In the genomic region with DNA sequence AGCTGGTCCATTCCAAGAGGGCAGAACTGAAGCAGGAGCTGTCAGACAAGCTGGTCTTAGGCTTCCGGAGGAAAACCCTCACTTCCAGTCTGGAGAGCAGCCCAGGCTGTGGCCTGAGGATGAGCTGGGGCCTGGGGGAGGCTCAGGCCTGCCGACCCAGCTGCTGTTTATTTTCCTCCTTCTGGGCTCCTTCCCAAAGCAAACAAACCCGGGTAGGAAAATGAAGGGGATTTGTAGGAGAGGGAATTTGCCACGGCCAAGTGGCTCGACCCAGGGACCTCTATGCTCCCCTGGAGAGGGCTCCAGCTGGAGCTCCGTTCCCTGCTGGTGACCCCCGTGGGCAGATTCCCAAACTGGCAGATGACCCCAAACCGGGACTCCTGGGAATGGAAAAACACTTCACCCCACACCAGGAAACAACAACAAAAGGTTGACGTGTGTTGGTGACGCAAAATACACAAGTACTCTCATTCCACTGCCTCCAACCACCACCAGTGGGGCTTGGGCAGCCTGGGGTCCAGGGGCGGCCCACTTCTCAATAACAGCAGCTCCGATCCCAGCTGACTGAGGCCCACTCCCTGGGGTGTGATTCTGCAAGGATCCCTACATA, we compare ENCODE assay signal across 1 cellular context.
TF ChIP-seq lines count a peak whose summit lies in the region.

No MANE protein-coding gene starts in this region.

TF ChIP-seq in HepG2, 621 proteins besides CTCF, POLR2A, EP300 and RAD21 (continued from another document and continues in another):
- TF ChIP-seq HMGXB4 (CRISPR knock-in tag; IDR thresholded peaks at IDR 0.05; ENCODE audit: borderline replicate concordance in 1 of 2, low read depth in 1 of 2) = peak in 1 of 2 experiments; percentile 65; a peak in 2 of 4 replicates
- no peak; the same call in 1 of the 2 replicates for TF ChIP-seq DPF2 (CRISPR knock-in tag; IDR thresholded peaks at IDR 0.05; ENCODE audit: borderline replicate concordance, low read depth)
- no peak for TF ChIP-seq ZNF782 (CRISPR knock-in tag; IDR thresholded peaks at IDR 0.05; ENCODE audit: borderline replicate concordance)
- TF ChIP-seq MXD3 (CRISPR knock-in tag; IDR thresholded peaks at IDR 0.05) = no peak
- peak; percentile 68; the same call in 1 of the 2 replicates for TF ChIP-seq HIVEP1 (CRISPR knock-in tag; IDR thresholded peaks at IDR 0.05)
- no peak for TF ChIP-seq CEBPZ (IDR thresholded peaks at IDR 0.05; ENCODE audit: low read length)
- no peak for TF ChIP-seq SMYD3 (CRISPR knock-in tag; IDR thresholded peaks at IDR 0.05)
- TF ChIP-seq JUN (CRISPR knock-in tag; IDR thresholded peaks at IDR 0.05) = no peak
- no peak for TF ChIP-seq ZNF775 (CRISPR knock-in tag; IDR thresholded peaks at IDR 0.05; ENCODE audit: borderline replicate concordance)
- TF ChIP-seq KIAA2018 (CRISPR knock-in tag; IDR thresholded peaks at IDR 0.05; ENCODE audit: borderline replicate concordance) = no peak
- no peak for TF ChIP-seq MLLT10 (CRISPR knock-in tag; IDR thresholded peaks at IDR 0.05)
- peak; percentile 26 for TF ChIP-seq PHF5A (CRISPR knock-in tag; IDR thresholded peaks at IDR 0.05; ENCODE audit: low read depth, unreplicated experiment)
- no peak for TF ChIP-seq NFYB (CRISPR knock-in tag; IDR thresholded peaks at IDR 0.05)
- TF ChIP-seq MAF1 (CRISPR knock-in tag; IDR thresholded peaks at IDR 0.05; ENCODE audit: borderline replicate concordance) = no peak
- TF ChIP-seq ZNF274 (CRISPR knock-in tag; IDR thresholded peaks at IDR 0.05) = 0 out of 2 replicates have a peak, but pooled peaks have one; percentile 38
- TF ChIP-seq NR1H2 (CRISPR knock-in tag; IDR thresholded peaks at IDR 0.05; ENCODE audit: borderline replicate concordance, low read depth) = no peak
- 0 out of 2 replicates have a peak, but pooled peaks have one; percentile 62 for TF ChIP-seq ZNF124 (CRISPR knock-in tag; IDR thresholded peaks at IDR 0.05)
- TF ChIP-seq ZNF331 (CRISPR knock-in tag; IDR thresholded peaks at IDR 0.05) = no peak; the same call in 1 of the 2 replicates
- TF ChIP-seq ZNF615 (CRISPR knock-in tag; IDR thresholded peaks at IDR 0.05; ENCODE audit: borderline replicate concordance) = no peak
- TF ChIP-seq GTF3A (CRISPR knock-in tag; conservative IDR thresholded peaks at IDR 0.05) = 0 out of 2 replicates have a peak, but pooled peaks have one; percentile 26
- peak; percentile 39; the same call in 1 of the 3 replicates for TF ChIP-seq MXI1 (IDR thresholded peaks at IDR 0.05; ENCODE audit: borderline replicate concordance, low read depth, low read length)
- TF ChIP-seq EZH2 (conservative IDR thresholded peaks at IDR 0.05; ENCODE audit: low read depth, low read length) = no peak
- TF ChIP-seq MED13 (CRISPR knock-in tag; IDR thresholded peaks at IDR 0.05) = 0 out of 2 replicates have a peak, but pooled peaks have one; percentile 28
- peak; percentile 28; the same call in 1 of the 2 replicates for TF ChIP-seq ELF1 (CRISPR knock-in tag; IDR thresholded peaks at IDR 0.05)
- TF ChIP-seq, protein P1, sequence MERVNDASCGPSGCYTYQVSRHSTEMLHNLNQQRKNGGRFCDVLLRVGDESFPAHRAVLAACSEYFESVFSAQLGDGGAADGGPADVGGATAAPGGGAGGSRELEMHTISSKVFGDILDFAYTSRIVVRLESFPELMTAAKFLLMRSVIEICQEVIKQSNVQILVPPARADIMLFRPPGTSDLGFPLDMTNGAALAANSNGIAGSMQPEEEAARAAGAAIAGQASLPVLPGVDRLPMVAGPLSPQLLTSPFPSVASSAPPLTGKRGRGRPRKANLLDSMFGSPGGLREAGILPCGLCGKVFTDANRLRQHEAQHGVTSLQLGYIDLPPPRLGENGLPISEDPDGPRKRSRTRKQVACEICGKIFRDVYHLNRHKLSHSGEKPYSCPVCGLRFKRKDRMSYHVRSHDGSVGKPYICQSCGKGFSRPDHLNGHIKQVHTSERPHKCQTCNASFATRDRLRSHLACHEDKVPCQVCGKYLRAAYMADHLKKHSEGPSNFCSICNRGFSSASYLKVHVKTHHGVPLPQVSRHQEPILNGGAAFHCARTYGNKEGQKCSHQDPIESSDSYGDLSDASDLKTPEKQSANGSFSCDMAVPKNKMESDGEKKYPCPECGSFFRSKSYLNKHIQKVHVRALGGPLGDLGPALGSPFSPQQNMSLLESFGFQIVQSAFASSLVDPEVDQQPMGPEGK (CRISPR knock-in tag; IDR thresholded peaks at IDR 0.05) = peak; percentile 93
- TF ChIP-seq, protein P2, sequence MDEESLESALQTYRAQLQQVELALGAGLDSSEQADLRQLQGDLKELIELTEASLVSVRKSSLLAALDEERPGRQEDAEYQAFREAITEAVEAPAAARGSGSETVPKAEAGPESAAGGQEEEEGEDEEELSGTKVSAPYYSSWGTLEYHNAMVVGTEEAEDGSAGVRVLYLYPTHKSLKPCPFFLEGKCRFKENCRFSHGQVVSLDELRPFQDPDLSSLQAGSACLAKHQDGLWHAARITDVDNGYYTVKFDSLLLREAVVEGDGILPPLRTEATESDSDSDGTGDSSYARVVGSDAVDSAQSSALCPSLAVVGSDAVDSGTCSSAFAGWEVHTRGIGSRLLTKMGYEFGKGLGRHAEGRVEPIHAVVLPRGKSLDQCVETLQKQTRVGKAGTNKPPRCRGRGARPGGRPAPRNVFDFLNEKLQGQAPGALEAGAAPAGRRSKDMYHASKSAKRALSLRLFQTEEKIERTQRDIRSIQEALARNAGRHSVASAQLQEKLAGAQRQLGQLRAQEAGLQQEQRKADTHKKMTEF (CRISPR knock-in tag; IDR thresholded peaks at IDR 0.05) = peak; percentile 71
- TF ChIP-seq HNRNPUL1 (IDR thresholded peaks at IDR 0.05; ENCODE audit: low read depth, low read length) = no peak
- no peak for TF ChIP-seq ZNF567 (CRISPR knock-in tag; IDR thresholded peaks at IDR 0.05; ENCODE audit: borderline replicate concordance)
- TF ChIP-seq, protein P3, sequence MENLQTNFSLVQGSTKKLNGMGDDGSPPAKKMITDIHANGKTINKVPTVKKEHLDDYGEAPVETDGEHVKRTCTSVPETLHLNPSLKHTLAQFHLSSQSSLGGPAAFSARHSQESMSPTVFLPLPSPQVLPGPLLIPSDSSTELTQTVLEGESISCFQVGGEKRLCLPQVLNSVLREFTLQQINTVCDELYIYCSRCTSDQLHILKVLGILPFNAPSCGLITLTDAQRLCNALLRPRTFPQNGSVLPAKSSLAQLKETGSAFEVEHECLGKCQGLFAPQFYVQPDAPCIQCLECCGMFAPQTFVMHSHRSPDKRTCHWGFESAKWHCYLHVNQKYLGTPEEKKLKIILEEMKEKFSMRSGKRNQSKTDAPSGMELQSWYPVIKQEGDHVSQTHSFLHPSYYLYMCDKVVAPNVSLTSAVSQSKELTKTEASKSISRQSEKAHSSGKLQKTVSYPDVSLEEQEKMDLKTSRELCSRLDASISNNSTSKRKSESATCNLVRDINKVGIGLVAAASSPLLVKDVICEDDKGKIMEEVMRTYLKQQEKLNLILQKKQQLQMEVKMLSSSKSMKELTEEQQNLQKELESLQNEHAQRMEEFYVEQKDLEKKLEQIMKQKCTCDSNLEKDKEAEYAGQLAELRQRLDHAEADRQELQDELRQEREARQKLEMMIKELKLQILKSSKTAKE (CRISPR knock-in tag; IDR thresholded peaks at IDR 0.05; ENCODE audit: borderline replicate concordance) = no peak
- TF ChIP-seq ZNF816 (CRISPR knock-in tag; IDR thresholded peaks at IDR 0.05; ENCODE audit: borderline replicate concordance) = no peak
- TF ChIP-seq ZBTB7B (CRISPR knock-in tag; IDR thresholded peaks at IDR 0.05) = peak; percentile 73; the same call in 1 of the 2 replicates
- TF ChIP-seq ZNF569 (CRISPR knock-in tag; IDR thresholded peaks at IDR 0.05; ENCODE audit: borderline replicate concordance) = 0 out of 2 replicates have a peak, but pooled peaks have one; percentile 9
- TF ChIP-seq RARG (CRISPR knock-in tag; IDR thresholded peaks at IDR 0.05; ENCODE audit: low read depth) = no peak
- TF ChIP-seq ZBTB42 (CRISPR knock-in tag; IDR thresholded peaks at IDR 0.05) = peak; percentile 51
- TF ChIP-seq ZNF577 (CRISPR knock-in tag; IDR thresholded peaks at IDR 0.05; ENCODE audit: borderline replicate concordance, low read depth) = no peak
- TF ChIP-seq FOXA1 (IDR thresholded peaks at IDR 0.05) = no peak
- TF ChIP-seq FOXA1 (CRISPR knock-in tag; IDR thresholded peaks at IDR 0.05) = peak; percentile 85
- TF ChIP-seq YEATS2 (CRISPR knock-in tag; IDR thresholded peaks at IDR 0.05; ENCODE audit: borderline replicate concordance) = peak; percentile 42; the same call in 1 of the 2 replicates
- TF ChIP-seq NFIC (IDR thresholded peaks at IDR 0.05; ENCODE audit: low read length) = 0 out of 2 replicates have a peak, but pooled peaks have one; percentile 59
